ENCODE assay signal across 10 cellular contexts in the genomic region with DNA sequence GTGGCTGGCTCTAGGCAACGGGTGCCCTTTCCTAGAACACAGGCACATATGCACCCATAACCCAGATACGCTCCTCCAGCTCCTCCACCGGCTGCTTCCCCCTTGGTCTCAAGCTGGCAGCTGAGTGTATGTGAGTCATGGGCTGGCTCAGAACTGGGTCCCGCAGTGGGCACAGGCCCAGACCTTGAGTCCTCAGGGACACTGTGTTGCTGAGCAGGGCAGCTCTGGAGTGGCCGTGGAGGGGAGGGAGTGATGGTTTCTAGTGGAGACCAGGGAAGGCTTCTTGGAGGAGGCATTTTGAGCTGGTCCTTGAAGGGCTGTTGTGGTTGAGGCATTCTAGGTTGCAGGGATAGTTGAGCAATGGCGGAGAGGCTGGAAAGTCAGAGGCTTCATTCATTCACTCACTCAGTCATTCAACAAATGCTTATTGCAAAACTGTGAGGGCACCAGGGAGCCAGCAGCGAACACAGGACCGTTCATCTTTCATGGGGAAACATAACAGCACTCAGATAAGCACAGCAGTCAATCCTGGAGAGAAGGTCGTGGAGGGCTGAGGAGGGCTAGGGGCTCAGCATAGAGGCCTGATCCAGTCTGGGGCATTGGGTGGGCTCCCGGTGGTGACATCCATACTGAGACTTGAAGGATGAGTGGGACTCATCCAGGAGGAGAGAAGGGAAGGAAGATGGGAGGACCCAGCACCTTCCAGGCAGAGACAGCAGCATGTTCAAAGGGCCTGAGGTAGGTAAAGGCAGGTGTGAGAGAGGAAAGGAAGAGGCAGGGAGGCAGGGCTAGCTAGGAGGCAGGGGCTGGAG. TPM values are rescaled to one million over a fixed set of nuclear protein-coding genes. Genes with fewer than 3 reads are reported as not detected.
DNase-seq lines count a peak whose midpoint lies in the region; ATAC-seq and TF ChIP-seq lines count a peak whose summit lies in the region.
"Had no signal": no experiment of that assay in that cellular context is flagged by ENCODE, and none has a peak within 500 bp of the region (broad histone marks: within the 10 kb centered on the region; RNA-seq: fewer than 3 reads in every experiment).

No MANE protein-coding gene starts in this region.

- H3K27me3 Mint-ChIP-seq in brain, result peaks cover 2% of the 10 kb centered on the region
- H3K27me3 Mint-ChIP-seq in naive B cell, result no peaks in the 10 kb centered on the region
- H3K27me3 Mint-ChIP-seq in CD14-positive monocyte (ENCODE audit: low read depth in 3 of 3), result peaks cover 0 to 5% (median 0%) of the 10 kb centered on the region in 3 donors

- peak overlapping the region in 3 of 5 experiments; percentile 10 to 44 (median 40) for H3K27ac Mint-ChIP-seq in brain
- peak overlapping the region in 4 of 6 donors; percentile 32 to 86 (median 54) for H3K27ac Mint-ChIP-seq in naive B cell
- peak overlapping the region in 3 of 7 donors; percentile 4 to 31 (median 22) for H3K27ac Mint-ChIP-seq in CD14-positive monocyte

- no peak overlapping the region for H3K27ac ChIP-seq in HEK293 (ENCODE audit: extremely low read depth, low read depth, low read length)
- H3K27ac ChIP-seq: esophagus squamous epithelium had no signal

- peak; percentile 54 for DNase-seq in AG10803 (ENCODE audit: low read depth)
- DNase-seq in naive B cell, result no peak
- DNase-seq in CD14-positive monocyte (ENCODE audit: low spot score), result no peak
- DNase-seq: esophagus squamous epithelium, midbrain had no signal

- H3K36me3 Mint-ChIP-seq in brain (peaks cover 41% of the 10 kb centered on the region), naive B cell (peaks cover 0 to 13% of the 10 kb centered on the region in 2 donors), CD14-positive monocyte (peaks cover 32 to 46% of the 10 kb centered on the region in 2 donors)

- ATAC-seq in naive B cell (ENCODE audit: low read depth in 2 of 2), result no peak
- ATAC-seq in GM18873 (IDR thresholded peaks at IDR 0.05; ENCODE audit: low FRiP score, unreplicated experiment), result no peak
- ATAC-seq in GM19023 (IDR thresholded peaks at IDR 0.05; ENCODE audit: unreplicated experiment), result no peak
- no peak for ATAC-seq in GM19467 (IDR thresholded peaks at IDR 0.05; ENCODE audit: unreplicated experiment)

- H3K36me3 ChIP-seq in HEK293 (ENCODE audit: control insufficient read depth in 2 of 2, insufficient read depth in 1 of 2, low read length in 2 of 2), result peaks cover 0 to 50% of the 10 kb centered on the region in 2 experiments; a peak in 2 of 3 replicates

- H3K9me3 ChIP-seq in HEK293 (ENCODE audit: control insufficient read depth, insufficient read depth, low read depth, low read length), result no peaks in the 10 kb centered on the region
- H3K9me3 ChIP-seq: esophagus squamous epithelium had no signal

- POLR2A ChIA-PET in HEK293 (lab: Yijun Ruan, JAX), result interaction anchor here (0.8 to 3.9 kb wide), 4 partner anchors 8 to 52 kb away, joined by 3 to 30 read pairs (median 4); partner anchors contain the start of gene CIZ1

- H3K4me3 ChIP-seq in AG10803 (ENCODE audit: low read length), result no peak overlapping the region
- H3K4me3 ChIP-seq in HEK293 (ENCODE audit: low read depth, low read length), result no peak overlapping the region
- H3K4me3 ChIP-seq: esophagus squamous epithelium had no signal

- H3K9me3 Mint-ChIP-seq in brain (no peaks in the 10 kb centered on the region), naive B cell (no peaks in the 10 kb centered on the region), CD14-positive monocyte (no peaks in the 10 kb centered on the region)

- H3K4me1 ChIP-seq in HEK293 (ENCODE audit: control insufficient read depth, insufficient read depth, low read length), result no peaks in the 10 kb centered on the region

- CTCF ChIA-PET in HEK293 (lab: Yijun Ruan, JAX), result interaction anchor here (0.6 to 0.7 kb wide), 2 partner anchors 35 to 104 kb away, joined by 3 read pairs; no protein-coding TSS in a partner anchor

- TF ChIP-seq CTCF in AG10803 (conservative IDR thresholded peaks at IDR 0.05; ENCODE audit: low read length) (no peak), HEK293 (tag by site-specific recombination; IDR thresholded peaks at IDR 0.05) (no peak), brain (conservative IDR thresholded peaks at IDR 0.05) (no peak), CD14-positive monocyte (IDR thresholded peaks at IDR 0.05) (no peak)

- H3K4me1 Mint-ChIP-seq in brain, result peaks cover 19% of the 10 kb centered on the region
- peaks cover 15 to 20% (median 18%) of the 10 kb centered on the region in 3 donors for H3K4me1 Mint-ChIP-seq in naive B cell
- H3K4me1 Mint-ChIP-seq in CD14-positive monocyte, result peaks cover 15% of the 10 kb centered on the region

- intact Hi-C loops in CD14-positive monocyte (cut with micrococcal nuclease), result no loop called here

- H3K4me3 Mint-ChIP-seq in brain (peak overlapping the region; percentile 7 to 82 (median 57)), naive B cell (peak overlapping the region in 7 of 8 donors; percentile 22 to 89 (median 74)), CD14-positive monocyte (no peak overlapping the region)

TF ChIP-seq in HEK293, 187 proteins besides CTCF, POLR2A, EP300 and RAD21:
- TF ChIP-seq ZNF704 (tag by site-specific recombination; IDR thresholded peaks at IDR 0.05) (no peak), ZNF623 (tag by site-specific recombination; IDR thresholded peaks at IDR 0.05) (peak; percentile 98), ZNF658 (tag by site-specific recombination; IDR thresholded peaks at IDR 0.05) (no peak), ZNF600 (tag by site-specific recombination; IDR thresholded peaks at IDR 0.05) (0 out of 2 replicates have a peak, but pooled peaks have one; percentile 30)
- TF ChIP-seq, protein P1, sequence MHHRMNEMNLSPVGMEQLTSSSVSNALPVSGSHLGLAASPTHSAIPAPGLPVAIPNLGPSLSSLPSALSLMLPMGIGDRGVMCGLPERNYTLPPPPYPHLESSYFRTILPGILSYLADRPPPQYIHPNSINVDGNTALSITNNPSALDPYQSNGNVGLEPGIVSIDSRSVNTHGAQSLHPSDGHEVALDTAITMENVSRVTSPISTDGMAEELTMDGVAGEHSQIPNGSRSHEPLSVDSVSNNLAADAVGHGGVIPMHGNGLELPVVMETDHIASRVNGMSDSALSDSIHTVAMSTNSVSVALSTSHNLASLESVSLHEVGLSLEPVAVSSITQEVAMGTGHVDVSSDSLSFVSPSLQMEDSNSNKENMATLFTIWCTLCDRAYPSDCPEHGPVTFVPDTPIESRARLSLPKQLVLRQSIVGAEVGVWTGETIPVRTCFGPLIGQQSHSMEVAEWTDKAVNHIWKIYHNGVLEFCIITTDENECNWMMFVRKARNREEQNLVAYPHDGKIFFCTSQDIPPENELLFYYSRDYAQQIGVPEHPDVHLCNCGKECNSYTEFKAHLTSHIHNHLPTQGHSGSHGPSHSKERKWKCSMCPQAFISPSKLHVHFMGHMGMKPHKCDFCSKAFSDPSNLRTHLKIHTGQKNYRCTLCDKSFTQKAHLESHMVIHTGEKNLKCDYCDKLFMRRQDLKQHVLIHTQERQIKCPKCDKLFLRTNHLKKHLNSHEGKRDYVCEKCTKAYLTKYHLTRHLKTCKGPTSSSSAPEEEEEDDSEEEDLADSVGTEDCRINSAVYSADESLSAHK (tag by site-specific recombination; IDR thresholded peaks at IDR 0.05), result peak; percentile 68; the same call in 1 of the 2 replicates

RNA-seq across cellular contexts. Expression of gene BBLN, which starts 2.4 kb away (rescaled TPM):
- polyA plus RNA-seq in brain (ENCODE audit: insufficient read depth, low read depth, low replicate concordance), result 404 TPM
- polyA plus RNA-seq in naive B cell (ENCODE audit: low read depth in 6 of 6), result 10 to 100 TPM; 74.7 to 98.3 (median 93.5) TPM
- 10 to 100 TPM; 51.5 to 54.5 TPM for polyA plus RNA-seq in CD14-positive monocyte

RNA-seq across cellular contexts. Expression of gene LCN2, which starts 13.2 kb away (rescaled TPM):
- not detected for polyA plus RNA-seq in brain (ENCODE audit: insufficient read depth, low read depth, low replicate concordance)
- polyA plus RNA-seq in naive B cell (ENCODE audit: low read depth in 6 of 6), result 1 to 10 TPM in 2 of 6 donors, under 1 TPM in 1, not detected in 3; 0.44 to 1.2 (median 1.2) TPM
- polyA plus RNA-seq in CD14-positive monocyte, result under 1 TPM in 1 of 2 donors, not detected in 1; 0.83 TPM

RNA-seq across cellular contexts. Expression of gene CIZ1, which starts 29.0 kb away (rescaled TPM):
- 167 TPM for polyA plus RNA-seq in brain (ENCODE audit: insufficient read depth, low read depth, low replicate concordance)
- 10 to 100 TPM in 2 of 6 donors, 1 to 10 TPM in 4; 5.6 to 34.6 (median 9.9) TPM for polyA plus RNA-seq in naive B cell (ENCODE audit: low read depth in 6 of 6)
- polyA plus RNA-seq in CD14-positive monocyte, result 1 to 10 TPM; 3.4 to 5.9 TPM

RNA-seq across cellular contexts. Expression of gene PTGES2, which starts 34.9 kb away (rescaled TPM):
- polyA plus RNA-seq in brain (ENCODE audit: insufficient read depth, low read depth, low replicate concordance) (115 TPM), naive B cell (ENCODE audit: low read depth in 6 of 6) (10 to 100 TPM; 31.1 to 63.8 (median 40.8) TPM), CD14-positive monocyte (10 to 100 TPM; 42.0 to 49.4 TPM)

RNA-seq across cellular contexts. Expression of gene DNM1, which starts 40.8 kb away (rescaled TPM):
- 191 TPM for polyA plus RNA-seq in brain (ENCODE audit: insufficient read depth, low read depth, low replicate concordance)
- polyA plus RNA-seq in naive B cell (ENCODE audit: low read depth in 6 of 6), result under 1 TPM in 4 of 6 donors, not detected in 2; 0.15 to 0.49 (median 0.20) TPM
- polyA plus RNA-seq in CD14-positive monocyte, result under 1 TPM; 0.05 to 0.56 TPM

Comparison
In these comparisons a context has a peak if more than half of its experiments do, and no peak if none do; other contexts are left out.
1. H3K4me3 Mint-ChIP-seq: peak in brain (5 of 5) and naive B cell (7 of 8); none in CD14-positive monocyte (0 of 2).